In genomic region chr3:183884097-183884436, GRCh38 we compare ENCODE assay signal across 8 cellular contexts. TPM values are rescaled to one million over a fixed set of nuclear protein-coding genes. Genes with fewer than 3 reads are reported as not detected.
DNase-seq lines count a peak whose midpoint lies in the region; TF ChIP-seq lines count a peak whose summit lies in the region.

No MANE protein-coding gene starts in this region.

- H3K4me1 ChIP-seq in OCI-LY7 (ENCODE audit: insufficient read depth, low read length, poor library complexity, severe bottlenecking): peaks cover 19% of the 10 kb centered on the region
- H3K4me1 ChIP-seq in parathyroid adenoma: peaks cover 5% of the 10 kb centered on the region

- H4K20me1 ChIP-seq in OCI-LY7 (ENCODE audit: insufficient read depth, low read length): 0 out of 2 replicates have a peak, but pooled peaks cover 3% of the 10 kb centered on the region

- POLR2A ChIA-PET in OCI-LY7 (lab: Charles Lee): interaction anchor here (0.6 to 2.1 kb wide), 13 partner anchors 9 to 416 kb away, joined by 3 to 14 read pairs (median 3); no protein-coding TSS in a partner anchor

- H3K79me2 ChIP-seq in OCI-LY7 (ENCODE audit: insufficient read depth, low read depth, low read length): peaks cover 43% of the 10 kb centered on the region
- H3K79me2 ChIP-seq in parathyroid adenoma: peaks cover 56% of the 10 kb centered on the region

- H2AFZ ChIP-seq in OCI-LY7 (ENCODE audit: low read length): peak overlapping the region; percentile 85
- H2AFZ ChIP-seq in parathyroid adenoma: peak overlapping the region; percentile 89

- no peaks in the 10 kb centered on the region for H3K9me2 ChIP-seq in OCI-LY7 (ENCODE audit: insufficient read depth, low read length)

- TF ChIP-seq POLR2A in erythroblast (IDR thresholded peaks at IDR 0.05; ENCODE audit: low read length): no peak

- no peak for TF ChIP-seq CTCF in GM06990 (IDR thresholded peaks at IDR 0.05; ENCODE audit: insufficient read depth, low read length, poor library complexity, severe bottlenecking)
- TF ChIP-seq CTCF in OCI-LY7 (conservative IDR thresholded peaks at IDR 0.05; ENCODE audit: low read length): no peak
- TF ChIP-seq CTCF in parathyroid adenoma (IDR thresholded peaks at IDR 0.05): no peak

- intact Hi-C loops in OCI-LY7 (cut with micrococcal nuclease; ENCODE audit: unreplicated experiment): loop anchor here (1.0 to 10.0 kb wide), 4 partner anchors 59 to 759 kb away; partner anchors contain the start of genes KLHL6 and MAP6D1

- peak overlapping the region; percentile 73 for H3K9ac ChIP-seq in parathyroid adenoma

- H3K36me3 ChIP-seq in GM06990 (ENCODE audit: control insufficient read depth, insufficient read depth, low read length) (no peaks in the 10 kb centered on the region), OCI-LY7 (ENCODE audit: insufficient read depth, low read length) (peaks cover 17% of the 10 kb centered on the region; the same call in 1 of the 2 replicates), parathyroid adenoma (ENCODE audit: control insufficient read depth, insufficient read depth, low read length) (no peaks in the 10 kb centered on the region)

- peak overlapping the region; percentile 95 for H3K4me3 ChIP-seq in GM06990 (replicated peaks; ENCODE audit: low read depth, low read length)
- H3K4me3 ChIP-seq in OCI-LY7 (ENCODE audit: low read depth, low read length, poor library complexity, severe bottlenecking): peak overlapping the region; percentile 76
- peak overlapping the region; percentile 90 for H3K4me3 ChIP-seq in parathyroid adenoma (ENCODE audit: low read depth, low read length)

- peak overlapping the region; percentile 96 for H3K4me2 ChIP-seq in OCI-LY7 (ENCODE audit: low read length)
- peak overlapping the region; percentile 93 for H3K4me2 ChIP-seq in parathyroid adenoma (ENCODE audit: low read length)

- no peaks in the 10 kb centered on the region for H3K27me3 ChIP-seq in GM06990 (replicated peaks; ENCODE audit: control insufficient read depth, insufficient read depth, low read length)
- no peaks in the 10 kb centered on the region for H3K27me3 ChIP-seq in parathyroid adenoma (ENCODE audit: control insufficient read depth, insufficient read depth, low read length)

- BruUV-seq in OCI-LY7 (replicated peaks; lab: Mats Ljungman, UMichigan): no TSS peak

- no peak for DNase-seq in GM06990 (ENCODE audit: extremely low read depth, insufficient read length)
- DNase-seq in OCI-LY7 (ENCODE audit: low spot score): peak; percentile 30
- DNase-seq in erythroblast (lab: John Stamatoyannopoulos, UW): peak; percentile 41 to 54
- DNase-seq in dedifferentiated amniotic fluid mesenchymal stem cell (ENCODE audit: extremely low spot score): no peak
- DNase-seq in stimulated activated CD4-positive, alpha-beta T cell treated with anti-CD3 and anti-CD28 coated beads, Interleukin-4, amount 100 ng/mL, for 1 hour: no peak
- no peak for DNase-seq in COLO829 (ENCODE audit: low spot score)
- DNase-seq in T-helper 9 cell: no peak

- no peaks in the 10 kb centered on the region for H3K9me3 ChIP-seq in OCI-LY7 (ENCODE audit: low read length)
- H3K9me3 ChIP-seq in parathyroid adenoma (ENCODE audit: control insufficient read depth, low read length): no peaks in the 10 kb centered on the region

- CTCF ChIA-PET in OCI-LY7 (lab: Charles Lee; ENCODE audit: unreplicated experiment): interaction anchor here (0.9 to 1.4 kb wide), 5 partner anchors 9 to 416 kb away, joined by 3 to 4 read pairs (median 4); no protein-coding TSS in a partner anchor

- peak overlapping the region; percentile 47 for H3K27ac ChIP-seq in OCI-LY7 (ENCODE audit: low read depth, low read length, poor library complexity, severe bottlenecking)
- peak overlapping the region; percentile 80 for H3K27ac ChIP-seq in parathyroid adenoma

RNA-seq across cellular contexts. Expression of gene PARL, which starts 0.6 kb away (rescaled TPM):
- total RNA-seq in OCI-LY7 (2014; rRNA removed; shearing (Covaris generic)): 43.5 and 46.1 TPM in 2 replicates
- 68.2 and 69.3 TPM in 2 replicates for total RNA-seq in OCI-LY7 (2022)

RNA-seq across cellular contexts. Expression of gene MAP6D1, which starts 58.7 kb away (rescaled TPM):
- total RNA-seq in OCI-LY7 (2014; rRNA removed; shearing (Covaris generic)): 0.88 and 1.5 TPM in 2 replicates
- 1.1 TPM in 2 replicates for total RNA-seq in OCI-LY7 (2022)

Comparison
In these comparisons a context has a peak if more than half of its experiments do, and no peak if none do; other contexts are left out.
1. DNase-seq: peak in OCI-LY7 (single experiment) and erythroblast (2 of 2); none in GM06990 (single experiment), dedifferentiated amniotic fluid mesenchymal stem cell (single experiment), stimulated activated CD4-positive, alpha-beta T cell treated with anti-CD3 and anti-CD28 coated beads, Interleukin-4, amount 100 ng/mL, for 1 hour (single experiment), COLO829 (single experiment) and T-helper 9 cell (single experiment).
2. Peak in every context shown above with its lines, with median percentiles within 50 percentile points of each other: H3K4me3 ChIP-seq.